Comparison of ENCODE assay signal across 1 cellular context in genomic region chr11:73178092-73178539, GRCh38.
TF ChIP-seq lines count a peak whose summit lies in the region.

No MANE protein-coding gene starts in this region.

TF ChIP-seq in HepG2, 621 proteins besides CTCF, POLR2A, EP300 and RAD21 (continued from another document and continues in another):
- TF ChIP-seq ZNF547 (CRISPR knock-in tag; IDR thresholded peaks at IDR 0.05) (0 out of 2 replicates have a peak, but pooled peaks have one; percentile 27), IRF9 (CRISPR knock-in tag; IDR thresholded peaks at IDR 0.05; ENCODE audit: borderline replicate concordance) (peak; percentile 69; the same call in 1 of the 2 replicates), ZSCAN9 (CRISPR knock-in tag; IDR thresholded peaks at IDR 0.05; ENCODE audit: borderline replicate concordance) (peak; percentile 36; the same call in 1 of the 2 replicates), ZNF557 (CRISPR knock-in tag; IDR thresholded peaks at IDR 0.05) (no peak), LBX2 (CRISPR knock-in tag; IDR thresholded peaks at IDR 0.05; ENCODE audit: borderline replicate concordance) (no peak), PATZ1 (CRISPR knock-in tag; IDR thresholded peaks at IDR 0.05) (peak; percentile 65; the same call in 1 of the 2 replicates), NFKBIZ (CRISPR knock-in tag; IDR thresholded peaks at IDR 0.05) (0 out of 2 replicates have a peak, but pooled peaks have one; percentile 37), FOXA1 (IDR thresholded peaks at IDR 0.05) (no peak), FOXA1 (CRISPR knock-in tag; IDR thresholded peaks at IDR 0.05) (0 out of 2 replicates have a peak, but pooled peaks have one; percentile 32), ZNF317 (CRISPR knock-in tag; IDR thresholded peaks at IDR 0.05) (0 out of 2 replicates have a peak, but pooled peaks have one; percentile 41), HNF1B (CRISPR knock-in tag; IDR thresholded peaks at IDR 0.05) (peak; percentile 34; the same call in 1 of the 2 replicates), ERF (CRISPR knock-in tag; IDR thresholded peaks at IDR 0.05) (peak; percentile 44; the same call in 1 of the 2 replicates), KDM3A (CRISPR knock-in tag; IDR thresholded peaks at IDR 0.05; ENCODE audit: low read depth) (peak; percentile 53; the same call in 1 of the 2 replicates), ZSCAN29 (CRISPR knock-in tag; conservative IDR thresholded peaks at IDR 0.05) (0 out of 2 replicates have a peak, but pooled peaks have one; percentile 7), REPIN1 (CRISPR knock-in tag; IDR thresholded peaks at IDR 0.05; ENCODE audit: borderline replicate concordance, low read depth) (peak; percentile 28; the same call in 1 of the 2 replicates), NCOA2 (CRISPR knock-in tag; IDR thresholded peaks at IDR 0.05) (peak; percentile 20; the same call in 1 of the 2 replicates), ATF7-NPFF (CRISPR knock-in tag; IDR thresholded peaks at IDR 0.05; ENCODE audit: low read depth) (0 out of 2 replicates have a peak, but pooled peaks have one; percentile 4), FOXO1 (CRISPR knock-in tag; IDR thresholded peaks at IDR 0.05) (peak; percentile 26; the same call in 1 of the 2 replicates), SAP130 (CRISPR knock-in tag; IDR thresholded peaks at IDR 0.05; ENCODE audit: low read depth) (peak; percentile 45; the same call in 1 of the 2 replicates), HMGXB4 (CRISPR knock-in tag; IDR thresholded peaks at IDR 0.05; ENCODE audit: borderline replicate concordance in 1 of 2, low read depth in 1 of 2) (0 out of 4 replicates have a peak, but pooled peaks have one; percentile 42 to 49), ZNF670 (CRISPR knock-in tag; IDR thresholded peaks at IDR 0.05; ENCODE audit: borderline replicate concordance) (no peak), ZBTB44 (CRISPR knock-in tag; IDR thresholded peaks at IDR 0.05) (0 out of 2 replicates have a peak, but pooled peaks have one; percentile 27), ZFP36L2 (CRISPR knock-in tag; IDR thresholded peaks at IDR 0.05) (peak; percentile 58; the same call in 1 of the 2 replicates), CC2D1A (CRISPR knock-in tag; IDR thresholded peaks at IDR 0.05) (no peak), ARID5B (CRISPR knock-in tag; IDR thresholded peaks at IDR 0.05) (0 out of 2 replicates have a peak, but pooled peaks have one; percentile 42), KLF16 (CRISPR knock-in tag; IDR thresholded peaks at IDR 0.05) (0 out of 4 replicates have a peak, but pooled peaks of 1 of the 2 experiments have one; percentile 30), IRF2 (CRISPR knock-in tag; IDR thresholded peaks at IDR 0.05) (peak; percentile 49; the same call in 1 of the 2 replicates), CCDC6 (CRISPR knock-in tag; IDR thresholded peaks at IDR 0.05) (0 out of 2 replicates have a peak, but pooled peaks have one; percentile 37), CHD2 (IDR thresholded peaks at IDR 0.05; ENCODE audit: low read depth, low read length) (no peak), ZC3H4 (CRISPR knock-in tag; IDR thresholded peaks at IDR 0.05; ENCODE audit: borderline replicate concordance) (no peak), STAG1 (CRISPR knock-in tag; IDR thresholded peaks at IDR 0.05) (peak; percentile 99), SP1 (IDR thresholded peaks at IDR 0.05) (no peak), SP1 (CRISPR knock-in tag; IDR thresholded peaks at IDR 0.05) (0 out of 2 replicates have a peak, but pooled peaks have one; percentile 12), ZBTB20 (CRISPR knock-in tag; IDR thresholded peaks at IDR 0.05; ENCODE audit: borderline replicate concordance, low read depth) (no peak), DMAP1 (CRISPR knock-in tag; IDR thresholded peaks at IDR 0.05) (0 out of 2 replicates have a peak, but pooled peaks have one; percentile 1), ZNF619 (CRISPR knock-in tag; IDR thresholded peaks at IDR 0.05) (0 out of 2 replicates have a peak, but pooled peaks have one; percentile 84), ZNF710 (CRISPR knock-in tag; IDR thresholded peaks at IDR 0.05; ENCODE audit: borderline replicate concordance) (0 out of 2 replicates have a peak, but pooled peaks have one; percentile 24), PHF5A (CRISPR knock-in tag; IDR thresholded peaks at IDR 0.05; ENCODE audit: low read depth, unreplicated experiment) (no peak), KDM4B (CRISPR knock-in tag; IDR thresholded peaks at IDR 0.05) (no peak), ZNF496 (CRISPR knock-in tag; IDR thresholded peaks at IDR 0.05; ENCODE audit: insufficient replicate concordance) (no peak), SKIL (CRISPR knock-in tag; IDR thresholded peaks at IDR 0.05; ENCODE audit: borderline replicate concordance) (no peak), RXRA (CRISPR knock-in tag; IDR thresholded peaks at IDR 0.05) (0 out of 2 replicates have a peak, but pooled peaks have one; percentile 26), KDM5B (CRISPR knock-in tag; IDR thresholded peaks at IDR 0.05; ENCODE audit: borderline replicate concordance) (peak; percentile 15; the same call in 1 of the 2 replicates), MXD4 (CRISPR knock-in tag; IDR thresholded peaks at IDR 0.05) (peak; percentile 36; the same call in 1 of the 2 replicates), ZNF260 (CRISPR knock-in tag; IDR thresholded peaks at IDR 0.05; ENCODE audit: borderline replicate concordance, low read depth) (no peak), SMYD3 (CRISPR knock-in tag; IDR thresholded peaks at IDR 0.05) (no peak)
